8 cellular contexts compared by ENCODE assay signal in the genomic region with DNA sequence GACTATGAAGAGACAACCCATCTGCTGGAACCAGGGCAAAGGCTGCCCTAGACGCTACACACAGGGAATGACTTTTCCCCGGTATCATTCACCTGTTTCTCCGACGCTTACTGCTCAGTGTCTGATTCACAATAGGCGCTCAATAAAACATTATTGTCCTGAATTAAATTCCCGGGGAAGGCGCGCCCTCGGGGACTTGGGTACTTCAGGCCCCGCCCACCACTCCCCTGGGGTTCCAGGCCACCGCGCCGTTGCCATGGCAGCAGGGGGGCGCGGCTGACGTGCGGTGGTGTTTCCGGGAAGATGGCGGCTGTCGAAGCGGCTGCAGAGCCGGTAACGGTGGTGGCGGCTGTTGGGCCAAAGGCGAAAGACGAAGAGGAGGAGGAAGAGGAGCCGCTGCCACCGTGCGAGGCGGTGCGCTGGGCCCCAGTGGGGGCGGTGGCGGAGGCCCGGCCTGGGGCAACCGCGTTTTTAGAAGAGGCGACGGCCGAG. TPM values are rescaled to one million over a fixed set of nuclear protein-coding genes. Genes with fewer than 3 reads are reported as not detected.
A peak's percentile ranks its signal among the peaks of the same experiment; 100 is the strongest.
DNase-seq lines count a peak whose midpoint lies in the region; ATAC-seq and TF ChIP-seq lines count a peak whose summit lies in the region.

TSS of gene RUNDC1 (plus strand) at position 292 of the 492 bp plus-strand sequence. CDS start at position 304, 12 bp downstream.

- H3K4me1 Mint-ChIP-seq in activated naive CD8-positive, alpha-beta T cell treated with anti-CD3 and anti-CD28 coated beads for 36 hours = peaks cover 24% of the 10 kb centered on the region

- peak within 1 kb of the TSS; percentile 47 for H3K4ac ChIP-seq in trophoblast cell (ENCODE audit: low read depth, low read length)

- peaks cover 17% of the 10 kb centered on the region for H3K36me3 Mint-ChIP-seq in activated naive CD8-positive, alpha-beta T cell treated with anti-CD3 and anti-CD28 coated beads for 36 hours

- H2BK120ac ChIP-seq in trophoblast cell (ENCODE audit: insufficient read depth, low read length, poor library complexity) = peak within 1 kb of the TSS; percentile 64

- no peaks in the 10 kb centered on the region for H4K20me1 ChIP-seq in SU-DHL-6 (ENCODE audit: low read depth, low read length)

- peak within 1 kb of the TSS; percentile 42 for H2BK5ac ChIP-seq in trophoblast cell (ENCODE audit: low read depth, low read length, poor library complexity)

- H2AK5ac ChIP-seq in trophoblast cell (ENCODE audit: low read length) = peak within 1 kb of the TSS; percentile 4

- H3K27me3 ChIP-seq in SU-DHL-6 (ENCODE audit: low read length) (no peaks in the 10 kb centered on the region), trophoblast cell (ENCODE audit: insufficient read depth, low read length) (no peaks in the 10 kb centered on the region), tibial artery (no peaks in the 10 kb centered on the region)

- peak within 1 kb of the TSS; percentile 77 for H3K27ac ChIP-seq in SU-DHL-6 (ENCODE audit: low read depth, low read length)
- H3K27ac ChIP-seq in trophoblast cell (ENCODE audit: low read depth, low read length) = peak within 1 kb of the TSS; percentile 65
- H3K27ac ChIP-seq in tibial artery = peak within 1 kb of the TSS; percentile 72 to 74

- no peak within 1 kb of the TSS for H3K23ac ChIP-seq in trophoblast cell (ENCODE audit: low read length)

- H3K18ac ChIP-seq in trophoblast cell (ENCODE audit: low read length) = peak within 1 kb of the TSS; percentile 71

- H3K4me3 ChIP-seq in SU-DHL-6 (ENCODE audit: insufficient read depth, low read length, poor library complexity, severe bottlenecking) = peak within 1 kb of the TSS; percentile 67
- peak within 1 kb of the TSS; percentile 85 for H3K4me3 ChIP-seq in trophoblast cell (ENCODE audit: low read depth, low read length)
- H3K4me3 ChIP-seq in tibial artery = peak within 1 kb of the TSS; percentile 81 to 84

- DNase-seq in Daoy (ENCODE audit: low read depth) (peak; percentile 92), HCEC 1CT (peak; percentile 79), NCI-H1048 (lab: John Stamatoyannopoulos, UW) (peak; percentile 78), Right ventricle myocardium superior (peak; percentile 97), trophoblast cell (peak; percentile 74 to 84), tibial artery (peak; percentile 93 to 96)
- DNase-seq in activated naive CD8-positive, alpha-beta T cell treated with anti-CD3 and anti-CD28 coated beads for 36 hours = peak; percentile 91

- peak within 1 kb of the TSS; percentile 83 for H3K14ac ChIP-seq in trophoblast cell (ENCODE audit: low read length)

- no CpG with 5 or more reads among the region's 39 CpGs for WGBS in trophoblast cell (ENCODE audit: extremely low coverage, insufficient coverage, insufficient read length)

- TF ChIP-seq CTCF in SU-DHL-6 (IDR thresholded peaks at IDR 0.05; ENCODE audit: insufficient read depth, low read length, poor library complexity, severe bottlenecking) (no peak), tibial artery (IDR thresholded peaks at IDR 0.05) (no peak)

- H3K27me3 Mint-ChIP-seq in activated naive CD8-positive, alpha-beta T cell treated with anti-CD3 and anti-CD28 coated beads for 36 hours = no peaks in the 10 kb centered on the region

- H3K4me1 ChIP-seq in trophoblast cell (ENCODE audit: control insufficient read depth in 1 of 2, insufficient read depth in 2 of 2, low read length in 2 of 2) (peaks cover 5 to 7% of the 10 kb centered on the region in 2 experiments), tibial artery (peaks cover 4 to 28% (median 19%) of the 10 kb centered on the region in 4 donors)

- peaks cover 9% of the 10 kb centered on the region for H3K79me1 ChIP-seq in trophoblast cell (ENCODE audit: low read length)

- no peaks in the 10 kb centered on the region for H3K9me2 ChIP-seq in SU-DHL-6 (replicated peaks; ENCODE audit: insufficient read depth, low read length)

- H3K9ac ChIP-seq in SU-DHL-6 (ENCODE audit: low read length) (peak within 1 kb of the TSS; percentile 85), trophoblast cell (ENCODE audit: low read length) (peak within 1 kb of the TSS; percentile 62)

- no peaks in the 10 kb centered on the region for H3K9me3 Mint-ChIP-seq in activated naive CD8-positive, alpha-beta T cell treated with anti-CD3 and anti-CD28 coated beads for 36 hours

- intact Hi-C loops in Right ventricle myocardium superior (cut with DNase I) (no loop called here), tibial artery (cut with DNase I; ENCODE audit: low total_unique reads) (no loop called here)

- H3K27ac Mint-ChIP-seq in activated naive CD8-positive, alpha-beta T cell treated with anti-CD3 and anti-CD28 coated beads for 36 hours = peak within 1 kb of the TSS; percentile 94

- H3K4me3 Mint-ChIP-seq in activated naive CD8-positive, alpha-beta T cell treated with anti-CD3 and anti-CD28 coated beads for 36 hours = peak within 1 kb of the TSS; percentile 97

- H3K36me3 ChIP-seq in SU-DHL-6 (ENCODE audit: low read length) = no peaks in the 10 kb centered on the region
- peaks cover 2 to 3% of the 10 kb centered on the region in 2 experiments for H3K36me3 ChIP-seq in trophoblast cell (ENCODE audit: control insufficient read depth in 1 of 2, insufficient read depth in 2 of 2, low read length in 2 of 2)
- H3K36me3 ChIP-seq in tibial artery = peaks cover 0 to 19% (median 4%) of the 10 kb centered on the region in 3 donors

- H3F3A ChIP-seq in SU-DHL-6 (ENCODE audit: insufficient read depth) = peaks cover 6% of the 10 kb centered on the region; the same call in 1 of the 2 replicates

- H4K91ac ChIP-seq in trophoblast cell (ENCODE audit: low read depth, low read length) = peak within 1 kb of the TSS; percentile 71

- no peaks in the 10 kb centered on the region for H3K9me3 ChIP-seq in SU-DHL-6 (ENCODE audit: insufficient read depth, low read length)
- H3K9me3 ChIP-seq in trophoblast cell (ENCODE audit: insufficient read depth, low read depth, low read length) = no peaks in the 10 kb centered on the region
- H3K9me3 ChIP-seq in tibial artery = no peaks in the 10 kb centered on the region

- H4K12ac ChIP-seq in trophoblast cell (ENCODE audit: low read depth, low read length) = peak within 1 kb of the TSS; percentile 74

- ATAC-seq in Right ventricle myocardium superior (ENCODE audit: poor library complexity) = peak; percentile 96

- peak within 1 kb of the TSS; percentile 94 for H4K8ac ChIP-seq in trophoblast cell (ENCODE audit: low read depth, low read length)

- H3K79me2 ChIP-seq in SU-DHL-6 (ENCODE audit: insufficient read depth, low read length) = peaks cover 16% of the 10 kb centered on the region; the same call in 1 of the 2 replicates
- peaks cover 10% of the 10 kb centered on the region for H3K79me2 ChIP-seq in trophoblast cell (ENCODE audit: control insufficient read depth, insufficient read depth, low read length, poor library complexity)

- H2BK12ac ChIP-seq in trophoblast cell (ENCODE audit: low read length) = peak within 1 kb of the TSS; percentile 41

- H3K4me2 ChIP-seq in SU-DHL-6 (ENCODE audit: low read depth, low read length, poor library complexity, severe bottlenecking) (peak within 1 kb of the TSS; percentile 87), trophoblast cell (ENCODE audit: low read length) (peak within 1 kb of the TSS; percentile 76)

- H2AFZ ChIP-seq in SU-DHL-6 (ENCODE audit: low read depth, low read length, severe bottlenecking) (peak within 1 kb of the TSS; percentile 67), trophoblast cell (ENCODE audit: insufficient read depth, low read length, poor library complexity) (peak within 1 kb of the TSS; percentile 87)

RNA-seq across cellular contexts. Expression of gene RUNDC1, which starts in this region (rescaled TPM):
- 4.2 and 4.3 TPM in 2 replicates for total RNA-seq in Daoy (2014; rRNA removed; shearing (Covaris generic))
- 10 to 100 TPM in 1 of 2 experiments, 1 to 10 TPM in 1; 9.6 to 10.2 TPM for total RNA-seq in activated naive CD8-positive, alpha-beta T cell treated with anti-CD3 and anti-CD28 coated beads for 36 hours
- 10.0 TPM for total RNA-seq in Right ventricle myocardium superior
- 6.2 and 6.4 TPM in 2 replicates for polyA plus RNA-seq in trophoblast cell (2013)

Comparison
In these comparisons a context has a peak if more than half of its experiments do, and no peak if none do; other contexts are left out.
1. Peak in every context shown above with its lines: DNase-seq, ATAC-seq, H3K4me3 ChIP-seq and H3K27ac ChIP-seq.